Comparison of ENCODE assay signal across 1 cellular context in the genomic region with DNA sequence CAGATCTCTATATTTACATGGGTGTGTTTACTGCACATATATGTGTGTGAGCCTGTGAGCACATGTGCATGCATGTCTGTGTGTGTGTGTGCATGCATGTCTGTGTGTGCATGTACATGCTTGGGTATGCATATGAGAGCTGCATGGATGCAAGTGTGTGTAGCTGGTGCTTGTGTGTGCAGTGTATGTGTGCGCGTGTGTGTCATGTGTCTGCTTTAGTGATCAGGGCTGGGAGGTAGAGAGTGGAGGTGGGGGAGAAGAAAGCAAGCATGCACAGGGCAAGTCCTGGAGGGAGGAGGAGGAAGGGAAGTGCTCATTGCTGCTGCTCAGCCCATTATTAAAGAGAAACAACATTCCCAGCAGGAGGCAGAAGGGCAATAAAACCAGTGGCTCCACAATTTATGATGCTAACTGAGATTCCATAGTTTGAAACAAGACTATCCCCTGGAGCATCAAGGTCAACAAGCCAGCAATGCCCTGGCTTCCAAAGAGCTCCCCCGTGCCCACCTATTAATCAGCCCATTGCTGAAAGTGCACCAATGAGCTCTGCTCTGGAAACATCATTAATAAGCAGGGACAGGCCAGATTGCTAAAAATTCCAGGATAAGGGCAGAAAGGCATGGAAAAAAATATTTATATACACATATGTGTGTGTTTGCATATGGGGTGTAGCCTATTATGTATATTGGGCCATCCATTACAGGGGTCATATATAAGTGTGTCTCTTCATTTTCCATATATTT.
TF ChIP-seq lines count a peak whose summit lies in the region.

No MANE protein-coding gene starts in this region.

TF ChIP-seq in GM23338, 12 proteins besides CTCF, POLR2A, EP300 and RAD21:
- TF ChIP-seq, protein P1, sequence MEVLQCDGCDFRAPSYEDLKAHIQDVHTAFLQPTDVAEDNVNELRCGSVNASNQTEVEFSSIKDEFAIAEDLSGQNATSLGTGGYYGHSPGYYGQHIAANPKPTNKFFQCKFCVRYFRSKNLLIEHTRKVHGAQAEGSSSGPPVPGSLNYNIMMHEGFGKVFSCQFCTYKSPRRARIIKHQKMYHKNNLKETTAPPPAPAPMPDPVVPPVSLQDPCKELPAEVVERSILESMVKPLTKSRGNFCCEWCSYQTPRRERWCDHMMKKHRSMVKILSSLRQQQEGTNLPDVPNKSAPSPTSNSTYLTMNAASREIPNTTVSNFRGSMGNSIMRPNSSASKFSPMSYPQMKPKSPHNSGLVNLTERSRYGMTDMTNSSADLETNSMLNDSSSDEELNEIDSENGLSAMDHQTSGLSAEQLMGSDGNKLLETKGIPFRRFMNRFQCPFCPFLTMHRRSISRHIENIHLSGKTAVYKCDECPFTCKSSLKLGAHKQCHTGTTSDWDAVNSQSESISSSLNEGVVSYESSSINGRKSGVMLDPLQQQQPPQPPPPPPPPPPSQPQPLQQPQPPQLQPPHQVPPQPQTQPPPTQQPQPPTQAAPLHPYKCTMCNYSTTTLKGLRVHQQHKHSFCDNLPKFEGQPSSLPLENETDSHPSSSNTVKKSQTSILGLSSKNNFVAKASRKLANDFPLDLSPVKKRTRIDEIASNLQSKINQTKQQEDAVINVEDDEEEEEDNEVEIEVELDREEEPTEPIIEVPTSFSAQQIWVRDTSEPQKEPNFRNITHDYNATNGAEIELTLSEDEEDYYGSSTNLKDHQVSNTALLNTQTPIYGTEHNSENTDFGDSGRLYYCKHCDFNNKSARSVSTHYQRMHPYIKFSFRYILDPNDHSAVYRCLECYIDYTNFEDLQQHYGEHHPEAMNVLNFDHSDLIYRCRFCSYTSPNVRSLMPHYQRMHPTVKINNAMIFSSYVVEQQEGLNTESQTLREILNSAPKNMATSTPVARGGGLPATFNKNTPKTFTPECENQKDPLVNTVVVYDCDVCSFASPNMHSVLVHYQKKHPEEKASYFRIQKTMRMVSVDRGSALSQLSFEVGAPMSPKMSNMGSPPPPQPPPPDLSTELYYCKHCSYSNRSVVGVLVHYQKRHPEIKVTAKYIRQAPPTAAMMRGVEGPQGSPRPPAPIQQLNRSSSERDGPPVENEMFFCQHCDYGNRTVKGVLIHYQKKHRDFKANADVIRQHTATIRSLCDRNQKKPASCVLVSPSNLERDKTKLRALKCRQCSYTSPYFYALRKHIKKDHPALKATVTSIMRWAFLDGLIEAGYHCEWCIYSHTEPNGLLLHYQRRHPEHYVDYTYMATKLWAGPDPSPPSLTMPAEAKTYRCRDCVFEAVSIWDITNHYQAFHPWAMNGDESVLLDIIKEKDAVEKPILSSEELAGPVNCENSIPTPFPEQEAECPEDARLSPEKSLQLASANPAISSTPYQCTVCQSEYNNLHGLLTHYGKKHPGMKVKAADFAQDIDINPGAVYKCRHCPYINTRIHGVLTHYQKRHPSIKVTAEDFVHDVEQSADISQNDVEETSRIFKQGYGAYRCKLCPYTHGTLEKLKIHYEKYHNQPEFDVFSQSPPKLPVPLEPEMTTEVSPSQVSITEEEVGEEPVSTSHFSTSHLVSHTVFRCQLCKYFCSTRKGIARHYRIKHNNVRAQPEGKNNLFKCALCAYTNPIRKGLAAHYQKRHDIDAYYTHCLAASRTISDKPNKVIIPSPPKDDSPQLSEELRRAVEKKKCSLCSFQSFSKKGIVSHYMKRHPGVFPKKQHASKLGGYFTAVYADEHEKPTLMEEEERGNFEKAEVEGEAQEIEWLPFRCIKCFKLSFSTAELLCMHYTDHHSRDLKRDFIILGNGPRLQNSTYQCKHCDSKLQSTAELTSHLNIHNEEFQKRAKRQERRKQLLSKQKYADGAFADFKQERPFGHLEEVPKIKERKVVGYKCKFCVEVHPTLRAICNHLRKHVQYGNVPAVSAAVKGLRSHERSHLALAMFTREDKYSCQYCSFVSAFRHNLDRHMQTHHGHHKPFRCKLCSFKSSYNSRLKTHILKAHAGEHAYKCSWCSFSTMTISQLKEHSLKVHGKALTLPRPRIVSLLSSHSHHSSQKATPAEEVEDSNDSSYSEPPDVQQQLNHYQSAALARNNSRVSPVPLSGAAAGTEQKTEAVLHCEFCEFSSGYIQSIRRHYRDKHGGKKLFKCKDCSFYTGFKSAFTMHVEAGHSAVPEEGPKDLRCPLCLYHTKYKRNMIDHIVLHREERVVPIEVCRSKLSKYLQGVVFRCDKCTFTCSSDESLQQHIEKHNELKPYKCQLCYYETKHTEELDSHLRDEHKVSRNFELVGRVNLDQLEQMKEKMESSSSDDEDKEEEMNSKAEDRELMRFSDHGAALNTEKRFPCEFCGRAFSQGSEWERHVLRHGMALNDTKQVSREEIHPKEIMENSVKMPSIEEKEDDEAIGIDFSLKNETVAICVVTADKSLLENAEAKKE (CRISPR knock-in tag; IDR thresholded peaks at IDR 0.05): no peak
- TF ChIP-seq POLR2AphosphoS5 (IDR thresholded peaks at IDR 0.05; ENCODE audit: low read depth) (peak; percentile 82; the same call in 1 of the 2 replicates), NANOG (IDR thresholded peaks at IDR 0.05; ENCODE audit: borderline replicate concordance) (peak; percentile 51; the same call in 1 of the 2 replicates)
